Comparison of ENCODE assay signal across 12 cellular contexts in genomic region chr7:81812514-81813472, GRCh38. TPM values are rescaled to one million over a fixed set of nuclear protein-coding genes. Genes with fewer than 3 reads are reported as not detected.
DNase-seq lines count a peak whose midpoint lies in the region; ATAC-seq, FAIRE-seq and TF ChIP-seq lines count a peak whose summit lies in the region.
"Had no signal": no experiment of that assay in that cellular context is flagged by ENCODE, and none has a peak within 500 bp of the region (broad histone marks: within the 10 kb centered on the region; RNA-seq: fewer than 3 reads in every experiment).

No MANE protein-coding gene starts in this region.

- H3K27ac ChIP-seq in OCI-LY1 (ENCODE audit: low read depth, low read length, poor library complexity, severe bottlenecking), result peak overlapping the region; percentile 97
- no peak overlapping the region for H3K27ac ChIP-seq in smooth muscle cell (ENCODE audit: low read depth)
- H3K27ac ChIP-seq: neural progenitor cell had no signal

- intact Hi-C loops in mucosa of descending colon (cut with DNase I, micrococcal nuclease), result no loop called here

- no peaks in the 10 kb centered on the region for H3K9me2 ChIP-seq in OCI-LY1 (ENCODE audit: low read depth, low read length)

- H3K9me3 ChIP-seq in OCI-LY1 (ENCODE audit: low read length) (no peaks in the 10 kb centered on the region), smooth muscle cell (replicated peaks; ENCODE audit: low read depth) (no peaks in the 10 kb centered on the region), mucosa of descending colon (no peaks in the 10 kb centered on the region)

- H3K9ac ChIP-seq in OCI-LY1 (ENCODE audit: low read length), result peak overlapping the region; percentile 18; the same call in 1 of the 2 replicates
- no peak overlapping the region for H3K9ac ChIP-seq in smooth muscle cell (ENCODE audit: low read depth)
- H3K9ac ChIP-seq: neural progenitor cell had no signal

- H3K36me3 ChIP-seq in OCI-LY1 (ENCODE audit: insufficient read depth, low read length), result no peaks in the 10 kb centered on the region; the same call in 1 of the 2 replicates
- no peaks in the 10 kb centered on the region for H3K36me3 ChIP-seq in smooth muscle cell (ENCODE audit: low read depth)
- H3K36me3 ChIP-seq in mucosa of descending colon (ENCODE audit: low read depth), result no peaks in the 10 kb centered on the region
- H3K36me3 ChIP-seq: neural progenitor cell had no signal

- H3K27me3 ChIP-seq in OCI-LY1 (ENCODE audit: insufficient read depth, low read length), result no peaks in the 10 kb centered on the region
- no peaks in the 10 kb centered on the region for H3K27me3 ChIP-seq in smooth muscle cell (ENCODE audit: low read depth)
- H3K27me3 ChIP-seq: neural progenitor cell had no signal

- 0 out of 2 replicates have a peak, but pooled peaks cover 6% of the 10 kb centered on the region for H3F3A ChIP-seq in OCI-LY1 (ENCODE audit: insufficient read depth, low read length)
- H3F3A ChIP-seq in smooth muscle cell (ENCODE audit: low read depth), result no peaks in the 10 kb centered on the region

- H4K20me1 ChIP-seq in OCI-LY1 (ENCODE audit: insufficient read depth, low read length), result no peaks in the 10 kb centered on the region
- H4K20me1 ChIP-seq in smooth muscle cell (ENCODE audit: low read depth), result no peaks in the 10 kb centered on the region

- DNase-seq in smooth muscle cell (lab: John Stamatoyannopoulos, UW; ENCODE audit: unreplicated experiment), result no peak
- DNase-seq in mucosa of descending colon, result no peak
- no peak for DNase-seq in NCI-H146 treated with DMSO at 0.1 percent for 48 hours (lab: John Stamatoyannopoulos, UW; ENCODE audit: unreplicated experiment)
- no peak for DNase-seq in RCC 7860 (ENCODE audit: low spot score)
- DNase-seq: activated CD8-positive, alpha-beta T cell treated with anti-CD3 and anti-CD28 coated beads for 36 hours; cortex of kidney had no signal

- H3K4me3 ChIP-seq in OCI-LY1 (ENCODE audit: low read depth, low read length, poor library complexity, severe bottlenecking) (peak overlapping the region; percentile 23), smooth muscle cell (no peak overlapping the region), mucosa of descending colon (no peak overlapping the region)
- H3K4me3 ChIP-seq: neural progenitor cell had no signal

- no peaks in the 10 kb centered on the region for H3K79me2 ChIP-seq in OCI-LY1 (ENCODE audit: insufficient read depth, low read length)
- no peaks in the 10 kb centered on the region for H3K79me2 ChIP-seq in smooth muscle cell (ENCODE audit: low read depth)

- FAIRE-seq in RCC 7860 (lab: Jason Lieb, UNC), result no peak
- FAIRE-seq: H54 had no signal

- ATAC-seq in GM18867 (IDR thresholded peaks at IDR 0.05; ENCODE audit: unreplicated experiment) (peak; percentile 94), GM21515 (IDR thresholded peaks at IDR 0.05; ENCODE audit: unreplicated experiment) (peak; percentile 63), HG03103 (IDR thresholded peaks at IDR 0.05; ENCODE audit: low read depth, unreplicated experiment) (peak; percentile 87), mucosa of descending colon (no peak)
- ATAC-seq: activated CD8-positive, alpha-beta T cell treated with anti-CD3 and anti-CD28 coated beads for 36 hours had no signal

- peak overlapping the region; percentile 66 for H3K4me2 ChIP-seq in OCI-LY1 (ENCODE audit: low read length)
- H3K4me2 ChIP-seq in smooth muscle cell, result no peak overlapping the region
- H3K4me2 ChIP-seq: neural progenitor cell had no signal

- TF ChIP-seq CTCF in OCI-LY1 (IDR thresholded peaks at IDR 0.05; ENCODE audit: low read length), result no peak
- TF ChIP-seq CTCF in smooth muscle cell (IDR thresholded peaks at IDR 0.05; ENCODE audit: borderline replicate concordance, insufficient read depth, poor library complexity, severe bottlenecking), result no peak
- no peak for TF ChIP-seq CTCF in mucosa of descending colon (IDR thresholded peaks at IDR 0.05)

- H3K4me1 ChIP-seq in OCI-LY1 (ENCODE audit: insufficient read depth, low read length, severe bottlenecking) (peaks cover 64% of the 10 kb centered on the region), smooth muscle cell (ENCODE audit: low read depth) (no peaks in the 10 kb centered on the region), mucosa of descending colon (ENCODE audit: low read depth) (no peaks in the 10 kb centered on the region)
- H3K4me1 ChIP-seq: neural progenitor cell had no signal

- 92% methylated on average over 1 of the region's 7 CpGs for WGBS in smooth muscle cell (ENCODE audit: low lambda C conversion rate)

- H2AFZ ChIP-seq in OCI-LY1 (ENCODE audit: low read length) (peak overlapping the region; percentile 62), smooth muscle cell (ENCODE audit: low read depth) (no peak overlapping the region)
- H2AFZ ChIP-seq: neural progenitor cell had no signal

RNA-seq across cellular contexts. Expression of gene HGF, which starts 42.9 kb away (rescaled TPM):
- 43.6 and 55.1 TPM in 2 replicates for total RNA-seq in smooth muscle cell
- 15.4 and 18.3 TPM in 2 replicates for polyA plus RNA-seq in smooth muscle cell
- total RNA-seq in mucosa of descending colon, result 1 to 10 TPM; 1.4 to 4.6 (median 3.2) TPM
- total RNA-seq: activated CD8-positive, alpha-beta T cell treated with anti-CD3 and anti-CD28 coated beads for 36 hours had no signal
